In genomic region chr2:216890138-216890537, GRCh38 we compare ENCODE assay signal across 2 cellular contexts.
TF ChIP-seq lines count a peak whose summit lies in the region.

No MANE protein-coding gene starts in this region.

TF ChIP-seq in HepG2, 621 proteins besides CTCF, POLR2A, EP300 and RAD21:
- TF ChIP-seq CEBPB (IDR thresholded peaks at IDR 0.05; ENCODE audit: borderline replicate concordance, low read depth, low read length) (peak; percentile 70), ZNF496 (CRISPR knock-in tag; IDR thresholded peaks at IDR 0.05; ENCODE audit: insufficient replicate concordance) (no peak)

TF ChIP-seq in H1, 55 proteins besides CTCF, POLR2A, EP300 and RAD21:
- TF ChIP-seq BACH1 (IDR thresholded peaks at IDR 0.05; ENCODE audit: low read length) (no peak), JUND (IDR thresholded peaks at IDR 0.05; ENCODE audit: low read length) (no peak), PHF8 (conservative IDR thresholded peaks at IDR 0.05; ENCODE audit: low read depth, low read length) (no peak), CEBPB (IDR thresholded peaks at IDR 0.05; ENCODE audit: low read depth, low read length) (peak; percentile 41; the same call in 1 of the 2 replicates), TAF7 (optimal IDR thresholded peaks at IDR 0.05; ENCODE audit: borderline replicate concordance, low read depth, low read length) (no peak), SRF (IDR thresholded peaks at IDR 0.05; ENCODE audit: low read depth, low read length) (no peak), TEAD4 (IDR thresholded peaks at IDR 0.05; ENCODE audit: low read depth, low read length) (no peak)
